Comparison of ENCODE assay signal across 25 cellular contexts in the genomic region with DNA sequence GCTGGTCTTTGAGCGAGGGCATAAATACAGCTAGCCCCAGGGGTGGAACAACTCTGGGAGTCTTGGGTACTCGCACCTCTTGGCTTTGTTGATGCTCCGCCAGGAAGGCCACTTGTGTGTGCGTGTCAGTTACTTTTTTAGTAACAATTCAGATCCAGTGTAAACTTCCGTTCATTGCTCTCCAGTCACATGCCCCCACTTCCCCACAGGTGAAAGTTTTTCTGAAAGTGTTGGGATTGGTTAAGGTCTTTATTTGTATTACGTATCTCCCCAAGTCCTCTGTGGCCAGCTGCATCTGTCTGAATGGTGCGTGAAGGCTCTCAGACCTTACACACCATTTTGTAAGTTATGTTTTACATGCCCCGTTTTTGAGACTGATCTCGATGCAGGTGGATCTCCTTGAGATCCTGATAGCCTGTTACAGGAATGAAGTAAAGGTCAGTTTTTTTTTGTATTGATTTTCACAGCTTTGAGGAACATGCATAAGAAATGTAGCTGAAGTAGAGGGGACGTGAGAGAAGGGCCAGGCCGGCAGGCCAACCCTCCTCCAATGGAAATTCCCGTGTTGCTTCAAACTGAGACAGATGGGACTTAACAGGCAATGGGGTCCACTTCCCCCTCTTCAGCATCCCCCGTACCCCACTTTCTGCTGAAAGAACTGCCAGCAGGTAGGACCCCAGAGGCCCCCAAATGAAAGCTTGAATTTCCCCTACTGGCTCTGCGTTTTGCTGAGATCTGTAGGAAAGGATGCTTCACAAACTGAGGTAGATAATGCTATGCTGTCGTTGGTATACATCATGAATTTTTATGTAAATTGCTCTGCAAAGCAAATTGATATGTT. TPM values are rescaled to one million over a fixed set of nuclear protein-coding genes. Genes with fewer than 3 reads are reported as not detected.
DNase-seq lines count a peak whose midpoint lies in the region; ATAC-seq and TF ChIP-seq lines count a peak whose summit lies in the region.
"Had no signal": no experiment of that assay in that cellular context is flagged by ENCODE, and none has a peak within 500 bp of the region (broad histone marks: within the 10 kb centered on the region; RNA-seq: fewer than 3 reads in every experiment).

No MANE protein-coding gene starts in this region.

- no peaks in the 10 kb centered on the region for H3K79me2 ChIP-seq in PC-3 (ENCODE audit: low read length)
- H3K79me2 ChIP-seq in hepatocyte, result no peaks in the 10 kb centered on the region

- CTCF ChIA-PET in PC-3 (lab: Charles Lee), result no interaction called here

- H3K27ac Mint-ChIP-seq in activated naive CD4-positive, alpha-beta T cell treated with anti-CD3 and anti-CD28 coated beads, Interleukin-2, amount 50 U/mL, for 24 hours, result peak overlapping the region; percentile 93
- H3K27ac Mint-ChIP-seq: CD4-positive, alpha-beta T cell had no signal

- H3K4me3 ChIP-seq in PC-3 (ENCODE audit: low read length) (no peak overlapping the region), hepatocyte (no peak overlapping the region)
- H3K4me3 ChIP-seq: ascending aorta, HAP-1, PC-9, suprapubic skin had no signal

- H3K4me1 Mint-ChIP-seq in activated naive CD4-positive, alpha-beta T cell treated with anti-CD3 and anti-CD28 coated beads, Interleukin-2, amount 50 U/mL, for 24 hours, result peaks cover 59% of the 10 kb centered on the region

- H4K20me1 ChIP-seq in PC-3 (ENCODE audit: low read length) (no peaks in the 10 kb centered on the region), hepatocyte (ENCODE audit: insufficient read depth, poor library complexity, severe bottlenecking) (no peaks in the 10 kb centered on the region)

- WGBS in hepatocyte (ENCODE audit: low lambda C conversion rate, missing lambda C conversion rate), result 87% methylated on average over 15 of the region's 15 CpGs

- TF ChIP-seq CTCF in PC-3 (conservative IDR thresholded peaks at IDR 0.05; ENCODE audit: low read depth, low read length) (no peak), hepatocyte (IDR thresholded peaks at IDR 0.05; ENCODE audit: poor library complexity) (no peak)

- H3K36me3 ChIP-seq in PC-3 (ENCODE audit: low read depth, low read length) (no peaks in the 10 kb centered on the region), hepatocyte (replicated peaks; ENCODE audit: insufficient read depth, low read depth) (no peaks in the 10 kb centered on the region)
- H3K36me3 ChIP-seq: ascending aorta, HAP-1, suprapubic skin had no signal

- H3K27ac ChIP-seq in PC-3 (ENCODE audit: low read length) (no peak overlapping the region), hepatocyte (no peak overlapping the region)
- H3K27ac ChIP-seq: ascending aorta, PC-9, suprapubic skin had no signal

- no peak; the same call in 1 of the 2 replicates for ATAC-seq in PC-3
- ATAC-seq: naive thymus-derived CD4-positive, alpha-beta T cell had no signal

- H2AFZ ChIP-seq in PC-3 (ENCODE audit: low read length) (no peak overlapping the region), hepatocyte (no peak overlapping the region)
- H2AFZ ChIP-seq: PC-9 had no signal

- H3K9me2 ChIP-seq in PC-3 (replicated peaks; ENCODE audit: low read length) (no peaks in the 10 kb centered on the region), hepatocyte (replicated peaks; ENCODE audit: insufficient read depth) (no peaks in the 10 kb centered on the region)

- peaks cover 56% of the 10 kb centered on the region for H3K36me3 Mint-ChIP-seq in activated naive CD4-positive, alpha-beta T cell treated with anti-CD3 and anti-CD28 coated beads, Interleukin-2, amount 50 U/mL, for 24 hours

- H3K4me2 ChIP-seq in PC-3 (ENCODE audit: low read length), result peak overlapping the region; percentile 32; the same call in 1 of the 2 replicates
- H3K4me2 ChIP-seq in hepatocyte, result peak overlapping the region; percentile 12
- H3K4me2 ChIP-seq: PC-9 had no signal

- H3K27me3 Mint-ChIP-seq in activated naive CD4-positive, alpha-beta T cell treated with anti-CD3 and anti-CD28 coated beads, Interleukin-2, amount 50 U/mL, for 24 hours, result no peaks in the 10 kb centered on the region
- H3K27me3 Mint-ChIP-seq: CD4-positive, alpha-beta T cell; naive thymus-derived CD4-positive, alpha-beta T cell had no signal

- H3K9me3 Mint-ChIP-seq in activated naive CD4-positive, alpha-beta T cell treated with anti-CD3 and anti-CD28 coated beads, Interleukin-2, amount 50 U/mL, for 24 hours, result peaks cover under 1% of the 10 kb centered on the region
- H3K9me3 Mint-ChIP-seq: CD4-positive, alpha-beta T cell had no signal

- no peak overlapping the region for H3K9ac ChIP-seq in PC-3 (ENCODE audit: low read length)

- intact Hi-C loops in PC-3 (cut with micrococcal nuclease), result no loop called here

- H3K4me1 ChIP-seq in PC-3 (ENCODE audit: insufficient read depth, low read length) (peaks cover 5% of the 10 kb centered on the region), hepatocyte (ENCODE audit: insufficient read depth) (no peaks in the 10 kb centered on the region)
- H3K4me1 ChIP-seq: ascending aorta, suprapubic skin had no signal

- no peak overlapping the region for H3K4me3 Mint-ChIP-seq in activated naive CD4-positive, alpha-beta T cell treated with anti-CD3 and anti-CD28 coated beads, Interleukin-2, amount 50 U/mL, for 24 hours
- H3K4me3 Mint-ChIP-seq: CD4-positive, alpha-beta T cell; naive thymus-derived CD4-positive, alpha-beta T cell had no signal

- H3K27me3 ChIP-seq in PC-3 (ENCODE audit: low read length) (peaks cover 55% of the 10 kb centered on the region), hepatocyte (no peaks in the 10 kb centered on the region)
- H3K27me3 ChIP-seq: ascending aorta had no signal

- DNase-seq in activated naive CD4-positive, alpha-beta T cell treated with Interleukin-2 at 50 U/mL for 16 hours, result no peak
- DNase-seq in PC-3 (no peak), hepatocyte (ENCODE audit: low spot score) (no peak), NCI-H2081 treated with DMSO at 0.1 percent for 48 hours (lab: John Stamatoyannopoulos, UW) (no peak), superior temporal gyrus (ENCODE audit: extremely low spot score) (no peak)
- DNase-seq in stimulated activated CD4-positive, alpha-beta T cell treated with anti-CD3 and anti-CD28 coated beads, Interleukin-15, amount 100 ng/mL, for 24 hours, result no peak
- DNase-seq: activated effector memory CD4-positive, alpha-beta T cell treated with anti-CD3 and anti-CD28 coated beads, Interleukin-2, amount 50 U/mL, for 16 hours; CD4-positive, alpha-beta T cell; effector CD4-positive, alpha-beta T cell; erythroblast; foreskin melanocyte; GF-D8; hypothalamus; KG1; naive thymus-derived CD4-positive, alpha-beta T cell; NCI-H1694 treated with DMSO at 0.1 percent for 48 hours; NCI-H345; PC-9; SIG-M5 had no signal

- no peaks in the 10 kb centered on the region for H3F3A ChIP-seq in PC-3 (ENCODE audit: low read length, unreplicated experiment)

- POLR2A ChIA-PET in PC-3 (lab: Charles Lee; ENCODE audit: unreplicated experiment), result no interaction called here

- H3K9me3 ChIP-seq in PC-3 (ENCODE audit: low read length) (no peaks in the 10 kb centered on the region), hepatocyte (ENCODE audit: low read depth) (no peaks in the 10 kb centered on the region)
- H3K9me3 ChIP-seq: HAP-1 had no signal

- no TSS peak for BruUV-seq in PC-3 (replicated peaks; lab: Mats Ljungman, UMichigan)

RNA-seq across cellular contexts. Expression of gene IRF4, which starts 19.2 kb away (rescaled TPM):
- total RNA-seq in PC-3 (2014; rRNA removed) (0.15 TPM in 1 of 2 replicates, not detected in the other), hepatocyte (0.23 and 0.44 TPM in 2 replicates)
- 0.02 TPM in 1 of 2 replicates, not detected in the other for polyA plus RNA-seq in hepatocyte
- total RNA-seq: HT-29, osteocyte, PC-9 had no signal
